ENCODE assay signal across 8 cellular contexts in genomic region chr15:43186003-43186353, GRCh38. TPM values are rescaled to one million over a fixed set of nuclear protein-coding genes. Genes with fewer than 3 reads are reported as not detected.
DNase-seq lines count a peak whose midpoint lies in the region; ATAC-seq and TF ChIP-seq lines count a peak whose summit lies in the region.

No MANE protein-coding gene starts in this region.

- H3K36me3 ChIP-seq in HUES6 (ENCODE audit: control insufficient read depth, insufficient read depth, low read length) (peaks cover 20% of the 10 kb centered on the region), suprapubic skin (peaks cover 32% of the 10 kb centered on the region)

- in situ Hi-C loops in astrocyte of the spinal cord (cut with HindIII; ENCODE audit: low sequenced_read_pairs): no loop called here

- 1% methylated on average over 13 of the region's 13 CpGs for WGBS in suprapubic skin

- TF ChIP-seq CTCF in AG09309 (IDR thresholded peaks at IDR 0.05; ENCODE audit: control insufficient read depth, insufficient read depth, low read depth, low read length, missing control alignments): no peak
- TF ChIP-seq CTCF in astrocyte of the spinal cord (IDR thresholded peaks at IDR 0.05; ENCODE audit: low read depth, low read length): no peak
- no peak for TF ChIP-seq CTCF in suprapubic skin (IDR thresholded peaks at IDR 0.05)

- H3K27ac ChIP-seq in HUES6 (ENCODE audit: low read depth, low read length) (no peak overlapping the region), suprapubic skin (peak overlapping the region; percentile 89)

- peak overlapping the region; percentile 80 for H3K9ac ChIP-seq in HUES6 (ENCODE audit: low read length)

- TF ChIP-seq EP300 in suprapubic skin (IDR thresholded peaks at IDR 0.05): no peak

- no peaks in the 10 kb centered on the region for H3K27me3 ChIP-seq in HUES6 (ENCODE audit: control insufficient read depth, insufficient read depth, low read length)
- H3K27me3 ChIP-seq in suprapubic skin: no peaks in the 10 kb centered on the region

- DNase-seq in AG09309 (ENCODE audit: low read depth) (no peak), astrocyte of the spinal cord (ENCODE audit: low read depth, low spot score) (no peak), kidney glomerular epithelial cell (lab: John Stamatoyannopoulos, UW) (peak; percentile 26), suprapubic skin (ENCODE audit: low spot score in 2 of 2) (no peak)
- no peak for DNase-seq in effector CD8-positive, alpha-beta T cell (lab: John Stamatoyannopoulos, UW)

- no peaks in the 10 kb centered on the region for H3K9me3 ChIP-seq in HUES6 (ENCODE audit: control insufficient read depth, insufficient read depth, low read depth, low read length)
- no peaks in the 10 kb centered on the region for H3K9me3 ChIP-seq in suprapubic skin

- peak; percentile 14 for ATAC-seq in GM19328 (IDR thresholded peaks at IDR 0.05; ENCODE audit: unreplicated experiment)
- no peak for ATAC-seq in GM19035 (IDR thresholded peaks at IDR 0.05; ENCODE audit: unreplicated experiment)

- H3K4me3 ChIP-seq in AG09309 (ENCODE audit: control insufficient read depth, low read depth, low read length) (peak overlapping the region; percentile 79), HUES6 (ENCODE audit: low read depth, low read length) (peak overlapping the region; percentile 84), astrocyte of the spinal cord (ENCODE audit: low read depth, low read length) (peak overlapping the region; percentile 75), suprapubic skin (peak overlapping the region; percentile 91)

- TF ChIP-seq POLR2A in suprapubic skin (IDR thresholded peaks at IDR 0.05): no peak

- H3K4me1 ChIP-seq in HUES6 (ENCODE audit: control insufficient read depth, insufficient read depth, low read length) (peaks cover 7% of the 10 kb centered on the region), suprapubic skin (peaks cover 31% of the 10 kb centered on the region)

RNA-seq across cellular contexts. Expression of gene CCNDBP1, which starts 0.8 kb away (rescaled TPM):
- total RNA-seq in suprapubic skin: 10 to 100 TPM; 55.9 to 93.7 (median 81.2) TPM

RNA-seq across cellular contexts. Expression of gene EPB42, which starts 34.8 kb away (rescaled TPM):
- total RNA-seq in suprapubic skin: not detected

RNA-seq across cellular contexts. Expression of gene TMEM62, which starts 52.6 kb away (rescaled TPM):
- total RNA-seq in suprapubic skin: 10 to 100 TPM; 12.5 to 31.3 (median 20.3) TPM
